1 cellular context compared by ENCODE assay signal in genomic region chr14:37251778-37252177, GRCh38.
TF ChIP-seq lines count a peak whose summit lies in the region.

No MANE protein-coding gene starts in this region.

TF ChIP-seq in GM23338, 12 proteins besides CTCF, POLR2A, EP300 and RAD21 (continued from another document):
- no peak for TF ChIP-seq ZNF462 (CRISPR knock-in tag; IDR thresholded peaks at IDR 0.05)
- TF ChIP-seq ZNF331 (CRISPR knock-in tag; IDR thresholded peaks at IDR 0.05; ENCODE audit: low read depth) = no peak
- no peak for TF ChIP-seq JUNB (IDR thresholded peaks at IDR 0.05; ENCODE audit: unreplicated experiment)
- no peak for TF ChIP-seq EZH2 (IDR thresholded peaks at IDR 0.05; ENCODE audit: low read depth, unreplicated experiment)
- no peak for TF ChIP-seq ZNF114 (CRISPR knock-in tag; IDR thresholded peaks at IDR 0.05)
- no peak for TF ChIP-seq REST (IDR thresholded peaks at IDR 0.05; ENCODE audit: unreplicated experiment)
